21 cellular contexts compared by ENCODE assay signal in the genomic region with DNA sequence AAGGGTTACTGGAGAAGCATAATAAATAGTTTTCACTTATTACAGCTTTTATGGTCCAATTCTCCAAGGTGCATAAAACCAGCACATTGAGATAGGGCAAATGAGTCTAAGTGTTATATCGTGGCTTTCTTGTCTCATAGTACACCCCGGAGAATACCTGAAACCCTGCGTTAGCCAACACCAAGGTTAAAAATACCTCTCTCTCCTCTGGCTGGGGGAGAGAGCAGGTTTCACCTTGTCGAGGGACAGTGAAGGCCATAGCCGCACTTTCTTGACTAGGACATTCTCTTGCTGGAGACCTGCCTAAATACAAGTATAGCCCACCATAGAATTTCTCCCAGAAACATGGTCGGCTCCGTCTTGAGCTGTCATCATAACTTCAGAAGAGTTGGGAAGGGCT. TPM values are rescaled to one million over a fixed set of nuclear protein-coding genes. Genes with fewer than 3 reads are reported as not detected.
DNase-seq lines count a peak whose midpoint lies in the region; ATAC-seq and TF ChIP-seq lines count a peak whose summit lies in the region.
"Had no signal": no experiment of that assay in that cellular context is flagged by ENCODE, and none has a peak within 500 bp of the region (broad histone marks: within the 10 kb centered on the region; RNA-seq: fewer than 3 reads in every experiment).

No MANE protein-coding gene starts in this region.

- H3K4me3 Mint-ChIP-seq in activated T-cell treated with anti-CD3 and anti-CD28 coated beads, Interleukin-2, amount 50 U/mL, for 24 hours: no peak overlapping the region
- no peak overlapping the region for H3K4me3 Mint-ChIP-seq in GM23338
- H3K4me3 Mint-ChIP-seq in activated T-helper 17 cell treated with anti-CD3 and anti-CD28 coated beads, Interleukin-2, amount 50 U/mL, for 72 hours: peak overlapping the region; percentile 36
- H3K4me3 Mint-ChIP-seq in naive thymus-derived CD4-positive, alpha-beta T cell: peak overlapping the region in 6 of 10 donors; percentile 39 to 69 (median 57)
- H3K4me3 Mint-ChIP-seq: activated CD8-positive, alpha-beta T cell treated with anti-CD3 and anti-CD28 coated beads for 36 hours; activated T-helper 1 cell treated with anti-CD3 and anti-CD28 coated beads, Interleukin-12 subunit alpha, Interleukin-12 subunit beta, Interleukin-2, Interleukin-4 antibody, amounts not matched to agents 30 ng/mL and 10 ng/mL and 1 ng/mL, durations not matched to agents 14 hours and 24 hours and 36 hours; mesothelial cell of epicardium; neural crest cell had no signal

- CTCF ChIA-PET in naive thymus-derived CD4-positive, alpha-beta T cell (lab: Charles Lee): interaction anchor here (0.6 to 7.2 kb wide), 8 partner anchors 20 to 605 kb away, joined by 3 to 113 read pairs (median 4); no protein-coding TSS in a partner anchor

- no peaks in the 10 kb centered on the region for H3K36me3 Mint-ChIP-seq in activated T-cell treated with anti-CD3 and anti-CD28 coated beads, Interleukin-2, amount 50 U/mL, for 24 hours (ENCODE audit: low read depth)
- no peaks in the 10 kb centered on the region; the same call in 2 of the 3 replicates for H3K36me3 Mint-ChIP-seq in GM23338 (ENCODE audit: low read depth)
- H3K36me3 Mint-ChIP-seq in activated T-helper 17 cell treated with anti-CD3 and anti-CD28 coated beads, Interleukin-2, amount 50 U/mL, for 72 hours (ENCODE audit: low read depth): no peaks in the 10 kb centered on the region
- H3K36me3 Mint-ChIP-seq in naive thymus-derived CD4-positive, alpha-beta T cell: no peaks in the 10 kb centered on the region
- H3K36me3 Mint-ChIP-seq: mesothelial cell of epicardium had no signal

- intact Hi-C loops in naive thymus-derived CD4-positive, alpha-beta T cell (cut with micrococcal nuclease): loop anchor here (1.0 to 10.0 kb wide), 12 partner anchors 51 to 748 kb away; partner anchors contain the start of genes ARPP19 (in 1 of the 2) and ATOSA (in 1 of the 2)

- H3K9me3 ChIP-seq in naive thymus-derived CD4-positive, alpha-beta T cell (ENCODE audit: control insufficient read depth in 2 of 3, low read length in 3 of 3): no peaks in the 10 kb centered on the region

- H2AFZ ChIP-seq in GM23338: peak overlapping the region; percentile 5; the same call in 1 of the 2 replicates

- no peak overlapping the region for H3K4me3 ChIP-seq in GM23338
- no peak overlapping the region for H3K4me3 ChIP-seq in naive thymus-derived CD4-positive, alpha-beta T cell (ENCODE audit: low read length)
- H3K4me3 ChIP-seq: HAP-1, K562 had no signal

- no peaks in the 10 kb centered on the region for H3K27me3 Mint-ChIP-seq in activated T-cell treated with anti-CD3 and anti-CD28 coated beads, Interleukin-2, amount 50 U/mL, for 24 hours
- H3K27me3 Mint-ChIP-seq in GM23338 (ENCODE audit: insufficient read depth, low read depth, poor library complexity): peaks cover 1% of the 10 kb centered on the region
- no peaks in the 10 kb centered on the region for H3K27me3 Mint-ChIP-seq in activated T-helper 17 cell treated with anti-CD3 and anti-CD28 coated beads, Interleukin-2, amount 50 U/mL, for 72 hours
- no peaks in the 10 kb centered on the region for H3K27me3 Mint-ChIP-seq in naive thymus-derived CD4-positive, alpha-beta T cell
- H3K27me3 Mint-ChIP-seq: activated CD8-positive, alpha-beta T cell treated with anti-CD3 and anti-CD28 coated beads for 36 hours had no signal

- no peaks in the 10 kb centered on the region for H3K79me2 ChIP-seq in GM23338 (replicated peaks; ENCODE audit: insufficient read depth)

- H3K4me1 ChIP-seq in GM23338 (ENCODE audit: insufficient read depth): peaks cover 24% of the 10 kb centered on the region
- peaks cover 11 to 15% of the 10 kb centered on the region in 2 donors for H3K4me1 ChIP-seq in naive thymus-derived CD4-positive, alpha-beta T cell (ENCODE audit: control insufficient read depth in 2 of 2, insufficient read depth in 2 of 2, low read length in 2 of 2)
- H3K4me1 ChIP-seq: HAP-1 had no signal

- H3K36me3 ChIP-seq in GM23338 (ENCODE audit: insufficient read depth): no peaks in the 10 kb centered on the region
- H3K36me3 ChIP-seq in naive thymus-derived CD4-positive, alpha-beta T cell (ENCODE audit: control insufficient read depth in 2 of 3, insufficient read depth in 3 of 3, low read length in 3 of 3): no peaks in the 10 kb centered on the region
- H3K36me3 ChIP-seq: HAP-1 had no signal

- ATAC-seq in GM23338 (no peak), HG03135 (IDR thresholded peaks at IDR 0.05; ENCODE audit: unreplicated experiment) (no peak), HG03175 (IDR thresholded peaks at IDR 0.05; ENCODE audit: unreplicated experiment) (no peak)
- no peak for ATAC-seq in activated T-helper 17 cell treated with anti-CD3 and anti-CD28 coated beads, Interleukin-2, amount 50 U/mL, for 72 hours (replicated peaks)
- no peak for ATAC-seq in naive thymus-derived CD4-positive, alpha-beta T cell
- ATAC-seq: K562 had no signal

- POLR2A ChIA-PET in naive thymus-derived CD4-positive, alpha-beta T cell (lab: Charles Lee): interaction anchor here (1.0 to 3.4 kb wide), 6 partner anchors 51 to 473 kb away, joined by 3 to 19 read pairs (median 6); partner anchors contain the start of gene ATOSA

- H3K27me3 ChIP-seq in GM23338 (ENCODE audit: insufficient read depth): no peaks in the 10 kb centered on the region
- H3K27me3 ChIP-seq in naive thymus-derived CD4-positive, alpha-beta T cell (ENCODE audit: control insufficient read depth in 2 of 2, insufficient read depth in 2 of 2, low read length in 2 of 2): no peaks in the 10 kb centered on the region

- H3K4me1 Mint-ChIP-seq in activated T-cell treated with anti-CD3 and anti-CD28 coated beads, Interleukin-2, amount 50 U/mL, for 24 hours (ENCODE audit: low read depth): peaks cover 34% of the 10 kb centered on the region
- H3K4me1 Mint-ChIP-seq in GM23338: peaks cover 18% of the 10 kb centered on the region
- H3K4me1 Mint-ChIP-seq in activated T-helper 17 cell treated with anti-CD3 and anti-CD28 coated beads, Interleukin-2, amount 50 U/mL, for 72 hours: peaks cover 15% of the 10 kb centered on the region
- peaks cover 6 to 35% (median 20%) of the 10 kb centered on the region in 7 donors for H3K4me1 Mint-ChIP-seq in naive thymus-derived CD4-positive, alpha-beta T cell
- H3K4me1 Mint-ChIP-seq: mesothelial cell of epicardium had no signal

- no peaks in the 10 kb centered on the region for H3K9me2 ChIP-seq in GM23338 (ENCODE audit: insufficient read depth)

- H3K27ac Mint-ChIP-seq in activated T-cell treated with anti-CD3 and anti-CD28 coated beads, Interleukin-2, amount 50 U/mL, for 24 hours: peak overlapping the region; percentile 89
- H3K27ac Mint-ChIP-seq in GM23338: no peak overlapping the region
- H3K27ac Mint-ChIP-seq in activated T-helper 17 cell treated with anti-CD3 and anti-CD28 coated beads, Interleukin-2, amount 50 U/mL, for 72 hours: peak overlapping the region; percentile 62
- peak overlapping the region in 8 of 9 donors; percentile 63 to 94 (median 87) for H3K27ac Mint-ChIP-seq in naive thymus-derived CD4-positive, alpha-beta T cell
- H3K27ac Mint-ChIP-seq: mesothelial cell of epicardium had no signal

- H3K27ac ChIP-seq in GM23338 (ENCODE audit: low read depth): no peak overlapping the region
- no peak overlapping the region for H3K27ac ChIP-seq in naive thymus-derived CD4-positive, alpha-beta T cell (ENCODE audit: low read depth, low read length)

- no peaks in the 10 kb centered on the region for H4K20me1 ChIP-seq in GM23338 (replicated peaks; ENCODE audit: insufficient read depth)

- H3K4me2 ChIP-seq in GM23338: no peak overlapping the region

- no peaks in the 10 kb centered on the region for H3K9me3 Mint-ChIP-seq in activated T-cell treated with anti-CD3 and anti-CD28 coated beads, Interleukin-2, amount 50 U/mL, for 24 hours
- H3K9me3 Mint-ChIP-seq in GM23338: peaks cover 3% of the 10 kb centered on the region; the same call in 1 of the 3 replicates
- no peaks in the 10 kb centered on the region for H3K9me3 Mint-ChIP-seq in activated T-helper 17 cell treated with anti-CD3 and anti-CD28 coated beads, Interleukin-2, amount 50 U/mL, for 72 hours
- peaks cover 0 to 2% (median 0%) of the 10 kb centered on the region in 11 donors for H3K9me3 Mint-ChIP-seq in naive thymus-derived CD4-positive, alpha-beta T cell
- H3K9me3 Mint-ChIP-seq: activated CD8-positive, alpha-beta T cell treated with anti-CD3 and anti-CD28 coated beads for 36 hours; activated T-helper 1 cell treated with anti-CD3 and anti-CD28 coated beads, Interleukin-12 subunit alpha, Interleukin-12 subunit beta, Interleukin-2, Interleukin-4 antibody, amounts not matched to agents 30 ng/mL and 10 ng/mL and 1 ng/mL, durations not matched to agents 14 hours and 24 hours and 36 hours; neural crest cell had no signal

- DNase-seq in activated T-cell treated with anti-CD3 and anti-CD28 coated beads, Interleukin-2, amount 50 U/mL, for 24 hours: no peak
- DNase-seq in activated T-cell treated with anti-CD3 and anti-CD28 coated beads for 4 hours: no peak
- no peak for DNase-seq in GM23338 (ENCODE audit: low spot score)
- no peak for DNase-seq in naive thymus-derived CD4-positive, alpha-beta T cell
- DNase-seq in SK-N-DZ (ENCODE audit: low spot score): no peak
- DNase-seq: amniotic stem cell, DMS79, NCI-H1092, NCI-H2081 treated with DMSO at 0.1 percent for 48 hours had no signal

- no peaks in the 10 kb centered on the region for H3F3A ChIP-seq in GM23338 (replicated peaks; ENCODE audit: low read depth)

- TF ChIP-seq CTCF in GM23338 (conservative IDR thresholded peaks at IDR 0.05; ENCODE audit: low read depth in 2 of 2): no peak

TF ChIP-seq in GM23338, 12 proteins besides CTCF, POLR2A, EP300 and RAD21 (continues in another document):
- TF ChIP-seq ZNF331 (CRISPR knock-in tag; IDR thresholded peaks at IDR 0.05; ENCODE audit: low read depth): no peak
- TF ChIP-seq CREB1 (CRISPR knock-in tag; IDR thresholded peaks at IDR 0.05; ENCODE audit: low read depth): no peak
- TF ChIP-seq NANOG (IDR thresholded peaks at IDR 0.05; ENCODE audit: borderline replicate concordance): no peak

RNA-seq across cellular contexts. Expression of gene ATOSA, which starts 51.4 kb away (rescaled TPM):
- 12.4 and 14.0 TPM in 2 replicates for total RNA-seq in GM23338 (2014; rRNA removed; shearing (Covaris generic))
- polyA plus RNA-seq in GM23338 (2016; fragmentation: Nextera tagmentation; extraction: Ambion mirVana): 6.2 and 7.5 TPM in 2 replicates
- total RNA-seq in activated T-helper 17 cell treated with anti-CD3 and anti-CD28 coated beads, Interleukin-2, amount 50 U/mL, for 72 hours: 10 to 100 TPM; 30.7 to 40.6 TPM
- total RNA-seq in naive thymus-derived CD4-positive, alpha-beta T cell: 100 to 1,000 TPM in 2 of 5 experiments, 10 to 100 TPM in 3; 35.1 to 117 (median 95.7) TPM
- polyA plus RNA-seq in naive thymus-derived CD4-positive, alpha-beta T cell: 1 to 10 TPM; 8.3 to 9.3 TPM
- polyA plus RNA-seq in SK-N-DZ (2014; cell fraction: cytosol; rRNA removed): 6.2 and 7.2 TPM in 2 replicates
- polyA plus RNA-seq in SK-N-DZ (2014; cell fraction: nucleus; rRNA removed): 14.2 and 26.1 TPM in 2 replicates

RNA-seq across cellular contexts. Expression of gene ONECUT1, which starts 59.5 kb away (rescaled TPM):
- total RNA-seq in GM23338 (2014; rRNA removed; shearing (Covaris generic)): 4.2 and 9.4 TPM in 2 replicates
- 3.9 and 4.3 TPM in 2 replicates for polyA plus RNA-seq in GM23338 (2016; fragmentation: Nextera tagmentation; extraction: Ambion mirVana)
- total RNA-seq in activated T-helper 17 cell treated with anti-CD3 and anti-CD28 coated beads, Interleukin-2, amount 50 U/mL, for 72 hours: not detected
- total RNA-seq in naive thymus-derived CD4-positive, alpha-beta T cell: not detected
- polyA plus RNA-seq in naive thymus-derived CD4-positive, alpha-beta T cell: not detected
- polyA plus RNA-seq in SK-N-DZ (2014; cell fraction: cytosol; rRNA removed): 0.46 TPM in 1 of 2 replicates, not detected in the other
- not detected in 2 replicates for polyA plus RNA-seq in SK-N-DZ (2014; cell fraction: nucleus; rRNA removed)
- total RNA-seq: activated CD8-positive, alpha-beta T cell treated with anti-CD3 and anti-CD28 coated beads for 36 hours; activated T-helper 1 cell treated with anti-CD3 and anti-CD28 coated beads, Interleukin-12 subunit alpha, Interleukin-12 subunit beta, Interleukin-2, Interleukin-4 antibody, amounts not matched to agents 30 ng/mL and 10 ng/mL and 1 ng/mL, durations not matched to agents 14 hours and 24 hours and 36 hours; dermis blood vessel endothelial cell; epithelial cell of proximal tubule; K562; subcutaneous adipose tissue had no signal
- polyA plus RNA-seq: K562 had no signal

Comparison
In these comparisons a context has a peak if more than half of its experiments do, and no peak if none do; other contexts are left out.
1. H3K4me3 Mint-ChIP-seq: peak in activated T-helper 17 cell treated with anti-CD3 and anti-CD28 coated beads, Interleukin-2, amount 50 U/mL, for 72 hours (single experiment) and naive thymus-derived CD4-positive, alpha-beta T cell (6 of 10); none in activated T-cell treated with anti-CD3 and anti-CD28 coated beads, Interleukin-2, amount 50 U/mL, for 24 hours (single experiment) and GM23338 (single experiment).